ENCODE assay signal across 26 cellular contexts in the genomic region with DNA sequence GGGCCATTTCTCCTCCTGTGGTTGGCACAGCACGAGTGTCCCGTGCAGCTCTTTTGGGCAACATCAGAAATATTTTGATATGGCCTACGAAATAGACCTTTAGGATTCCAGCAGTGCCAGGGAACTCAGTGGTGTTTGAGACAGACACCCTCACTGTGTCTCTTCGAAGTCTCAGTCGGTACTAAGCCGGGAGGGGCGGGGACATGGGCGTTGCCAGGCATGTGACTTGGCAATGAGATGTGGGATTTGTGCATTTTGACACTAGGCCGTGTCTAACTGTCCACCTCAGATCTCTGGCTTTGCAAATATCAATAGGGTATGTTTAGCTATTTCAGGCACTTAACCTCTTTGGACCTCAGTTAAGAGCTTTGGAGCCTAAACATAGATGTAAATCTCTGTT.
DNase-seq lines count a peak whose midpoint lies in the region; ATAC-seq, FAIRE-seq and TF ChIP-seq lines count a peak whose summit lies in the region.
"Had no signal": no experiment of that assay in that cellular context is flagged by ENCODE, and none has a peak within 500 bp of the region (broad histone marks: within the 10 kb centered on the region; RNA-seq: fewer than 3 reads in every experiment).

No MANE protein-coding gene starts in this region.

- no peak for ATAC-seq in GM19023 (IDR thresholded peaks at IDR 0.05; ENCODE audit: unreplicated experiment)
- ATAC-seq: A549, GM12878 had no signal

- no peaks in the 10 kb centered on the region for H3K4me1 ChIP-seq in endodermal cell (ENCODE audit: control insufficient read depth, insufficient read depth, low read length)
- H3K4me1 ChIP-seq in sigmoid colon = no peaks in the 10 kb centered on the region
- no peaks in the 10 kb centered on the region for H3K4me1 ChIP-seq in testis
- H3K4me1 ChIP-seq: A549, BE2C, HAP-1 had no signal

- no peak overlapping the region for H3K4me3 Mint-ChIP-seq in endodermal cell
- H3K4me3 Mint-ChIP-seq: CD14-positive monocyte; CD4-positive, alpha-beta T cell; CD8-positive, alpha-beta memory T cell; HFFc6 had no signal

- H3K9me3 ChIP-seq in endodermal cell (ENCODE audit: control insufficient read depth, low read length) = no peaks in the 10 kb centered on the region
- no peaks in the 10 kb centered on the region for H3K9me3 ChIP-seq in sigmoid colon
- H3K9me3 ChIP-seq in testis = no peaks in the 10 kb centered on the region
- H3K9me3 ChIP-seq: A549, BE2C, HAP-1 had no signal

- H3K9ac ChIP-seq in endodermal cell (ENCODE audit: extremely low read depth, low read length, poor library complexity, severe bottlenecking) = no peak overlapping the region
- H3K9ac ChIP-seq: BLaER1 treated with 17β-estradiol and CSF1 and Interleukin-3, amounts not matched to agents 10 nM and 100 nM had no signal

- TF ChIP-seq CTCF in endodermal cell (conservative IDR thresholded peaks at IDR 0.05) = no peak
- TF ChIP-seq CTCF in sigmoid colon (IDR thresholded peaks at IDR 0.05) = no peak
- TF ChIP-seq CTCF in testis (IDR thresholded peaks at IDR 0.05) = no peak

- no peak overlapping the region for H3K27ac ChIP-seq in endodermal cell (ENCODE audit: low read depth, low read length)
- H3K27ac ChIP-seq in sigmoid colon = no peak overlapping the region
- no peak overlapping the region for H3K27ac ChIP-seq in testis
- H3K27ac ChIP-seq: A549; BLaER1 treated with 17β-estradiol and CSF1 and Interleukin-3, amounts not matched to agents 10 nM and 100 nM had no signal

- H3K27ac Mint-ChIP-seq in endodermal cell = no peak overlapping the region
- H3K27ac Mint-ChIP-seq: CD14-positive monocyte; CD4-positive, alpha-beta T cell; CD8-positive, alpha-beta memory T cell; HFFc6 had no signal

- FAIRE-seq in GM19239 (lab: Jason Lieb, UNC) = no peak
- FAIRE-seq: A549, D721Med, G401.6, GM12878, H54 had no signal

- no peaks in the 10 kb centered on the region for H3K36me3 Mint-ChIP-seq in endodermal cell (ENCODE audit: low read depth)
- H3K36me3 Mint-ChIP-seq: CD14-positive monocyte; CD8-positive, alpha-beta memory T cell had no signal

- peaks cover 2% of the 10 kb centered on the region for H3K27me3 Mint-ChIP-seq in endodermal cell (ENCODE audit: insufficient read depth)
- H3K27me3 Mint-ChIP-seq: CD4-positive, alpha-beta T cell; CD8-positive, alpha-beta memory T cell had no signal

- H3K36me3 ChIP-seq in endodermal cell (ENCODE audit: control insufficient read depth, insufficient read depth, low read length) = no peaks in the 10 kb centered on the region
- H3K36me3 ChIP-seq in sigmoid colon = no peaks in the 10 kb centered on the region
- H3K36me3 ChIP-seq in testis (ENCODE audit: low read depth, missing control alignments) = no peaks in the 10 kb centered on the region
- H3K36me3 ChIP-seq: BE2C; BLaER1 treated with 17β-estradiol and CSF1 and Interleukin-3, amounts not matched to agents 10 nM and 100 nM; HAP-1 had no signal

- no peak for TF ChIP-seq EP300 in sigmoid colon (IDR thresholded peaks at IDR 0.05)

- WGBS in endodermal cell (ENCODE audit: insufficient coverage in 1 of 2, insufficient read length in 1 of 2), 2 experiments = 87 to 89% methylated on average over 9 of the region's 9 CpGs
- 34 to 75% methylated on average over 9 of the region's 9 CpGs for WGBS in sigmoid colon, 2 donors
- 81 to 88% methylated on average over 9 of the region's 9 CpGs for WGBS in testis, 2 donors

- intact Hi-C loops in sigmoid colon (cut with DNase I) (no loop called here), testis (cut with DNase I; ENCODE audit: low total_unique reads) (no loop called here)

- DNase-seq in activated CD8-positive, alpha-beta memory T cell treated with anti-CD3 and anti-CD28 coated beads, Interleukin-2, amount 50 U/mL, for 48 hours = peak; percentile 17
- DNase-seq in activated CD8-positive, alpha-beta memory T cell treated with anti-CD3 and anti-CD28 coated beads for 24 hours = no peak
- peak; percentile 16 for DNase-seq in endodermal cell
- DNase-seq in sigmoid colon = peak; percentile 34
- peak; percentile 1 for DNase-seq in testis
- no peak for DNase-seq in GDM1 (lab: John Stamatoyannopoulos, UW)
- DNase-seq in GM19239 (ENCODE audit: insufficient read length, low spot score) = no peak
- DNase-seq: 8988T; ACHN; AML-193; BE2C; CD4-positive, alpha-beta T cell; CD8-positive, alpha-beta memory T cell; DMS153; DND-41; GOT3; HFFc6 had no signal

- no peaks in the 10 kb centered on the region for H3K4me1 Mint-ChIP-seq in endodermal cell
- H3K4me1 Mint-ChIP-seq: CD14-positive monocyte; CD8-positive, alpha-beta memory T cell had no signal

- H3K9me3 Mint-ChIP-seq in endodermal cell = no peaks in the 10 kb centered on the region
- H3K9me3 Mint-ChIP-seq: CD4-positive, alpha-beta T cell; CD8-positive, alpha-beta memory T cell had no signal

- H3K4me3 ChIP-seq in endodermal cell (ENCODE audit: low read length) (no peak overlapping the region), sigmoid colon (no peak overlapping the region), testis (no peak overlapping the region)
- H3K4me3 ChIP-seq: A549; BLaER1 treated with 17β-estradiol and CSF1 and Interleukin-3, amounts not matched to agents 10 nM and 100 nM; GM12878; HAP-1 had no signal

- H3K27me3 ChIP-seq in endodermal cell (ENCODE audit: control insufficient read depth, insufficient read depth, low read length, poor library complexity, severe bottlenecking) = no peaks in the 10 kb centered on the region
- H3K27me3 ChIP-seq in sigmoid colon = peaks cover 0 to 7% (median 0%) of the 10 kb centered on the region in 3 donors
- H3K27me3 ChIP-seq in testis = no peaks in the 10 kb centered on the region
- H3K27me3 ChIP-seq: BE2C; BLaER1 treated with 17β-estradiol and CSF1 and Interleukin-3, amounts not matched to agents 10 nM and 100 nM had no signal

- TF ChIP-seq POLR2A in sigmoid colon (IDR thresholded peaks at IDR 0.05) (no peak), testis (IDR thresholded peaks at IDR 0.05) (no peak)

Comparison
In these comparisons a context has a peak if more than half of its experiments do, and no peak if none do; other contexts are left out.
1. DNase-seq: peak in activated CD8-positive, alpha-beta memory T cell treated with anti-CD3 and anti-CD28 coated beads, Interleukin-2, amount 50 U/mL, for 48 hours (single experiment), endodermal cell (single experiment), sigmoid colon (single experiment) and testis (single experiment); none in activated CD8-positive, alpha-beta memory T cell treated with anti-CD3 and anti-CD28 coated beads for 24 hours (single experiment), GDM1 (single experiment) and GM19239 (single experiment).